Comparison of ENCODE assay signal across 20 cellular contexts in genomic region chr7:139973091-139973490, GRCh38.
"Had no signal": no experiment of that assay in that cellular context is flagged by ENCODE, and none has a peak within 500 bp of the region (broad histone marks: within the 10 kb centered on the region; RNA-seq: fewer than 3 reads in every experiment).

No MANE protein-coding gene starts in this region.

- H3K9me3 Mint-ChIP-seq: immature natural killer cell; natural killer cell treated with Interleukin-12 subunit alpha and Interleukin-12 subunit beta and Interleukin-15 and Interleukin-18, amount 100 ng/mL, for 72 hours; type B pancreatic cell had no signal

- ATAC-seq: esophagus mucosa; gastrocnemius medialis; natural killer cell treated with Interleukin-12 subunit alpha and Interleukin-12 subunit beta and Interleukin-15 and Interleukin-18, amount 100 ng/mL, for 72 hours; right cardiac atrium had no signal

- H3K36me3 Mint-ChIP-seq: type B pancreatic cell had no signal

- H3K4me3 Mint-ChIP-seq: immature natural killer cell; natural killer cell treated with Interleukin-12 subunit alpha and Interleukin-12 subunit beta and Interleukin-15 and Interleukin-18, amount 100 ng/mL, for 72 hours; type B pancreatic cell had no signal

- H3K4me1 ChIP-seq: gastrocnemius medialis, left ventricle myocardium inferior, uterus had no signal

- H3K27ac ChIP-seq: dorsolateral prefrontal cortex, gastrocnemius medialis, left ventricle myocardium inferior, uterus had no signal

- DNase-seq: cortex of kidney; dorsolateral prefrontal cortex; effector CD8-positive, alpha-beta T cell; gastrocnemius medialis; glutamatergic neuron; immature natural killer cell; left ventricle myocardium inferior; mesenchymal stem cell; midbrain; right cardiac atrium; small intestine; stimulated activated CD4-positive, alpha-beta T cell treated with anti-CD3 and anti-CD28 coated beads, Interleukin-12 subunit alpha, Interleukin-12 subunit beta, amount 100 ng/mL, for 4 hours; stimulated activated naive CD4-positive, alpha-beta T cell treated with Interleukin-2 at 50 U/mL for 16 hours; uterus had no signal

- H3K27ac Mint-ChIP-seq: natural killer cell treated with Interleukin-12 subunit alpha and Interleukin-12 subunit beta and Interleukin-15 and Interleukin-18, amount 100 ng/mL, for 72 hours; type B pancreatic cell had no signal

- H3K27me3 ChIP-seq: gastrocnemius medialis, uterus had no signal

- FAIRE-seq: endometrium, keratinocyte, small intestine had no signal

- H3K36me3 ChIP-seq: gastrocnemius medialis, left ventricle myocardium inferior, uterus had no signal

- H3K4me3 ChIP-seq: dorsolateral prefrontal cortex, gastrocnemius medialis, left ventricle myocardium inferior, lung, uterus had no signal

- H3K27me3 Mint-ChIP-seq: natural killer cell treated with Interleukin-12 subunit alpha and Interleukin-12 subunit beta and Interleukin-15 and Interleukin-18, amount 100 ng/mL, for 72 hours had no signal

- H3K9me3 ChIP-seq: gastrocnemius medialis, left ventricle myocardium inferior, uterus had no signal
